Comparison of ENCODE assay signal across 8 cellular contexts in the genomic region with DNA sequence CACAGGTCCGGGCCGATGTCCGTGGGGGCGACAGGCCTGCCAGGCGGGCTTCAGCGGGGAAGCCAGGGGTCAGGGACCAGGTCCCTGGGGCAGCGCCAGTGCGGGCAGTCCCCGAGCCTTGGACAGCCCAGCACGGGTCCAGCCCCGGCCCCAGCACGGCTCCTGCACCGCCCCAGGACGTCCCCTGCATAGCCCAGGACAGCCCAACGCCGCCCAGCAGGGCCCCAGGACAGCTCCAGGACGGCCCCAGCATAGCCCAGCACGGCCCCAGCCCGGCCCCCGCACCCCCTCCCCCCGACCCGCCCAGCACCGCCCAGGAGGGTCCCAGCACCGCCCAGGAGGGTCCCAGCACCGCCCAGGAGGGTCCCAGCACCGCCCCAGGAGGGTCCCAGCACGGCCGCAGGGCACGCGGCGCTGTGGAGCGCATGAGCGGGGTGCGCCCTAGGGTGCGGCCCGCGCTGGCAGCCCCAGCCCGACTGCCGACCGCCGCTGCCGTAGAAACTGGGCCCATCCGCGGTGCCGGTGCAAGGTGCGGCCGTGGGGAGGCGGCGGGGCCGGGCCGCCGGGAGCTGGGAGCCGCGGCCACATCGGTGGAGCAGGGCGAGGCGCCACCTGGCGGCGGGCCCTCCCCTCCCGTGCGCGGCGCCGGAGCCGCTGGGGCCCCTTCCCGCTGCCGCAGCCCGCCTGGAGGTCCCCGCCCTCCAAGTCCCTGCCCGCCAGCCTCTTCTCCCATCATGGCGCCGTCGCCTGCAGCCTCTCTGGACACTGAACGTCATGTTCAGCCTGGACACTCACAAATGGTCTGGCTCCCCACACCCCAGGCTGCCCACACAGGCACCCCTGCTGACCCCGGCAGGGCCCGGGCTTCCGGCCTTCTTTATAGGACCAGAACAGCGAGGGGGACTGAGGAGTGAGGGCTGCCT.
DNase-seq lines count a peak whose midpoint lies in the region; ATAC-seq and TF ChIP-seq lines count a peak whose summit lies in the region.

No MANE protein-coding gene starts in this region.

- H3K36me3 ChIP-seq in SK-N-SH (replicated peaks in 1 of 2; ENCODE audit: control insufficient read depth in 1 of 2, insufficient read depth in 2 of 2, low read length in 1 of 2) (no peaks in the 10 kb centered on the region), iPS-20b (ENCODE audit: insufficient read depth, low read depth, low read length) (no peaks in the 10 kb centered on the region)

- H3K9me2 ChIP-seq in SK-N-SH, result no peaks in the 10 kb centered on the region

- WGBS in SK-N-SH (ENCODE audit: low lambda C conversion rate), result 9% methylated on average over 14 of the region's 78 CpGs

- no peak overlapping the region for H3K27ac Mint-ChIP-seq in activated naive CD8-positive, alpha-beta T cell treated with anti-CD3 and anti-CD28 coated beads for 36 hours

- no peaks in the 10 kb centered on the region for H3K79me2 ChIP-seq in SK-N-SH (ENCODE audit: insufficient read depth)

- H3K9ac ChIP-seq in SK-N-SH (no peak overlapping the region), iPS-20b (ENCODE audit: low read depth, low read length) (no peak overlapping the region; the same call in 1 of the 2 replicates)

- no peak for ATAC-seq in GM18873 (IDR thresholded peaks at IDR 0.05; ENCODE audit: low FRiP score, unreplicated experiment)

- H3K4me1 ChIP-seq in SK-N-SH (ENCODE audit: control insufficient read depth in 1 of 2, insufficient read depth in 2 of 2, low read depth in 1 of 2, low read length in 1 of 2) (no peaks in the 10 kb centered on the region), iPS-20b (ENCODE audit: insufficient read depth, low read length) (no peaks in the 10 kb centered on the region)

- TF ChIP-seq CTCF in SK-N-SH (IDR thresholded peaks at IDR 0.05), result peak; percentile 56

- no peak overlapping the region for H2AFZ ChIP-seq in SK-N-SH (ENCODE audit: low read depth)

- no peaks in the 10 kb centered on the region for H3K36me3 Mint-ChIP-seq in activated naive CD8-positive, alpha-beta T cell treated with anti-CD3 and anti-CD28 coated beads for 36 hours

- H3K9me3 ChIP-seq in SK-N-SH (no peaks in the 10 kb centered on the region), iPS-20b (ENCODE audit: insufficient read depth, low read depth, low read length) (no peaks in the 10 kb centered on the region)

- H3K4me3 Mint-ChIP-seq in activated naive CD8-positive, alpha-beta T cell treated with anti-CD3 and anti-CD28 coated beads for 36 hours, result no peak overlapping the region

- peaks cover 4% of the 10 kb centered on the region for H3K27me3 Mint-ChIP-seq in activated naive CD8-positive, alpha-beta T cell treated with anti-CD3 and anti-CD28 coated beads for 36 hours

- POLR2A ChIA-PET in SK-N-SH (lab: Yijun Ruan, JAX), result no interaction called here

- TF ChIP-seq RAD21 in SK-N-SH (IDR thresholded peaks at IDR 0.05; ENCODE audit: low read length), result peak; percentile 37; the same call in 1 of the 2 replicates

- H3K27ac ChIP-seq in SK-N-SH (ENCODE audit: low read depth in 2 of 2, low read length in 1 of 2), result no peak overlapping the region
- no peak overlapping the region for H3K27ac ChIP-seq in iPS-20b (ENCODE audit: low read length)

- H3K4me1 Mint-ChIP-seq in activated naive CD8-positive, alpha-beta T cell treated with anti-CD3 and anti-CD28 coated beads for 36 hours, result no peaks in the 10 kb centered on the region

- DNase-seq in EL (peak; percentile 33), SK-N-SH (peak; percentile 87), MV-4-11 (lab: John Stamatoyannopoulos, UW) (no peak), NCI-H1436 treated with DMSO at 0.1 percent for 48 hours (lab: John Stamatoyannopoulos, UW) (no peak)
- peak; percentile 71 for DNase-seq in activated naive CD8-positive, alpha-beta T cell treated with anti-CD3 and anti-CD28 coated beads for 36 hours
- peak in 3 of 4 experiments; percentile 31 to 35 (median 32) for DNase-seq in stimulated activated CD4-positive, alpha-beta T cell treated with anti-CD3 and anti-CD28 coated beads, Interleukin-1b, Interleukin-23, amount 100 ng/mL, for 24 hours (ENCODE audit: low read depth in 4 of 4, low spot score in 1 of 4)

- H3K9me3 Mint-ChIP-seq in activated naive CD8-positive, alpha-beta T cell treated with anti-CD3 and anti-CD28 coated beads for 36 hours, result no peaks in the 10 kb centered on the region

- no peaks in the 10 kb centered on the region for H3F3A ChIP-seq in SK-N-SH (replicated peaks; ENCODE audit: insufficient read depth)

- no peak for TF ChIP-seq EP300 in SK-N-SH (IDR thresholded peaks at IDR 0.05; ENCODE audit: borderline replicate concordance in 1 of 2, low read depth in 1 of 2, low read length in 1 of 2)

- CTCF ChIA-PET in SK-N-SH (lab: Yijun Ruan, JAX), result interaction anchor here (0.6 to 6.1 kb wide), 48 partner anchors 9 to 506 kb away, joined by 3 to 44 read pairs (median 4); partner anchors contain the start of gene UVSSA

- peaks cover 47% of the 10 kb centered on the region for H3K27me3 ChIP-seq in SK-N-SH (ENCODE audit: insufficient read depth)
- peaks cover 21% of the 10 kb centered on the region; the same call in 1 of the 2 replicates for H3K27me3 ChIP-seq in iPS-20b (ENCODE audit: insufficient read depth, low read length)

- H4K20me1 ChIP-seq in SK-N-SH (ENCODE audit: insufficient read depth), result no peaks in the 10 kb centered on the region

- no peak overlapping the region for H3K4me2 ChIP-seq in SK-N-SH

- no peak overlapping the region; a peak in 1 of 4 replicates for H3K4me3 ChIP-seq in SK-N-SH (ENCODE audit: low read depth in 2 of 2, low read length in 1 of 2)
- peak overlapping the region; percentile 26; the same call in 1 of the 2 replicates for H3K4me3 ChIP-seq in iPS-20b (ENCODE audit: low read length)

TF ChIP-seq in SK-N-SH, 30 proteins besides CTCF, POLR2A, EP300 and RAD21:
- TF ChIP-seq MXI1 (IDR thresholded peaks at IDR 0.05; ENCODE audit: low read depth, low read length) (no peak), SMC3 (IDR thresholded peaks at IDR 0.05; ENCODE audit: low read depth, low read length) (peak; percentile 56)

Comparison
In these comparisons a context has a peak if more than half of its experiments do, and no peak if none do; other contexts are left out.
1. DNase-seq: peak in EL (single experiment), SK-N-SH (single experiment), activated naive CD8-positive, alpha-beta T cell treated with anti-CD3 and anti-CD28 coated beads for 36 hours (single experiment) and stimulated activated CD4-positive, alpha-beta T cell treated with anti-CD3 and anti-CD28 coated beads, Interleukin-1b, Interleukin-23, amount 100 ng/mL, for 24 hours (3 of 4); none in MV-4-11 (single experiment) and NCI-H1436 treated with DMSO at 0.1 percent for 48 hours (single experiment).